17 cellular contexts compared by ENCODE assay signal in genomic region chr4:165190591-165191212, GRCh38. TPM values are rescaled to one million over a fixed set of nuclear protein-coding genes. Genes with fewer than 3 reads are reported as not detected.
DNase-seq lines count a peak whose midpoint lies in the region; ATAC-seq and TF ChIP-seq lines count a peak whose summit lies in the region.
"Had no signal": no experiment of that assay in that cellular context is flagged by ENCODE, and none has a peak within 500 bp of the region (broad histone marks: within the 10 kb centered on the region; RNA-seq: fewer than 3 reads in every experiment).

No MANE protein-coding gene starts in this region.

- no peak for DNase-seq in activated naive CD4-positive, alpha-beta T cell treated with anti-CD3 and anti-CD28 coated beads, Interleukin-2, amount 10 ng/mL, durations not matched to agents 7 days and 5 days
- DNase-seq in activated naive CD4-positive, alpha-beta T cell treated with anti-CD3 and anti-CD28 coated beads, Interleukin-2, amount 50 U/mL, for 16 hours = no peak
- no peak for DNase-seq in activated T-helper 1 cell treated with anti-CD3 and anti-CD28 coated beads, Interleukin-12 subunit alpha, Interleukin-12 subunit beta, Interleukin-2, Interleukin-4 antibody, amounts not matched to agents 30 ng/mL and 10 ng/mL and 1 ng/mL, durations not matched to agents 14 hours and 24 hours and 36 hours (ENCODE audit: low spot score)
- DNase-seq in dorsolateral prefrontal cortex (no peak), nephron progenitor cell (no peak)
- DNase-seq: CD8-positive, alpha-beta T cell; DMS79; kidney glomerular epithelial cell; MV-4-11; NCI-H187 treated with DMSO at 0.1 percent for 48 hours; tibial artery had no signal

- H3K36me3 Mint-ChIP-seq in activated naive CD4-positive, alpha-beta T cell treated with anti-CD3 and anti-CD28 coated beads, Interleukin-2, amount 10 ng/mL, durations not matched to agents 7 days and 5 days = no peaks in the 10 kb centered on the region
- H3K36me3 Mint-ChIP-seq in activated T-helper 1 cell treated with anti-CD3 and anti-CD28 coated beads, Interleukin-12 subunit alpha, Interleukin-12 subunit beta, Interleukin-2, Interleukin-4 antibody, amounts not matched to agents 30 ng/mL and 10 ng/mL and 1 ng/mL, durations not matched to agents 14 hours and 24 hours and 36 hours (ENCODE audit: low read depth) = peaks cover 3% of the 10 kb centered on the region
- no peaks in the 10 kb centered on the region for H3K36me3 Mint-ChIP-seq in stimulated activated naive CD8-positive, alpha-beta T cell treated with anti-CD3 and anti-CD28 coated beads, Interleukin-15, Interleukin-2, amounts not matched to agents 100 ng/mL and 50 ng/mL, for 24 hours (ENCODE audit: low read depth)
- no peaks in the 10 kb centered on the region for H3K36me3 Mint-ChIP-seq in nephron progenitor cell (ENCODE audit: low read depth)
- H3K36me3 Mint-ChIP-seq: brain; CD8-positive, alpha-beta T cell; memory B cell had no signal

- H3K4me1 Mint-ChIP-seq in activated naive CD4-positive, alpha-beta T cell treated with anti-CD3 and anti-CD28 coated beads, Interleukin-2, amount 10 ng/mL, durations not matched to agents 7 days and 5 days = peaks cover 29% of the 10 kb centered on the region
- peaks cover 34% of the 10 kb centered on the region for H3K4me1 Mint-ChIP-seq in activated T-helper 1 cell treated with anti-CD3 and anti-CD28 coated beads, Interleukin-12 subunit alpha, Interleukin-12 subunit beta, Interleukin-2, Interleukin-4 antibody, amounts not matched to agents 30 ng/mL and 10 ng/mL and 1 ng/mL, durations not matched to agents 14 hours and 24 hours and 36 hours (ENCODE audit: low read depth)
- H3K4me1 Mint-ChIP-seq in stimulated activated naive CD8-positive, alpha-beta T cell treated with anti-CD3 and anti-CD28 coated beads, Interleukin-15, Interleukin-2, amounts not matched to agents 100 ng/mL and 50 ng/mL, for 24 hours (ENCODE audit: low read depth) = peaks cover 36% of the 10 kb centered on the region
- H3K4me1 Mint-ChIP-seq in nephron progenitor cell = no peaks in the 10 kb centered on the region
- H3K4me1 Mint-ChIP-seq: brain, memory B cell had no signal

- intact Hi-C loops in activated T-helper 1 cell treated with anti-CD3 and anti-CD28 coated beads, Interleukin-12 subunit alpha, Interleukin-12 subunit beta, Interleukin-2, Interleukin-4 antibody, amounts not matched to agents 30 ng/mL and 10 ng/mL and 1 ng/mL, durations not matched to agents 14 hours and 24 hours and 36 hours (cut with micrococcal nuclease) = loop anchor here (2.0 kb wide), 1 partner anchor 42 kb away; no protein-coding TSS in a partner anchor
- intact Hi-C loops in dorsolateral prefrontal cortex (cut with DNase I) = no loop called here

- H3K27ac ChIP-seq in dorsolateral prefrontal cortex = peak overlapping the region in 47 of 59 donors; percentile 3 to 84 (median 53)
- H3K27ac ChIP-seq: KMS-11, right atrium auricular region, tibial artery had no signal

- CTCF ChIA-PET in activated naive CD4-positive, alpha-beta T cell treated with anti-CD3 and anti-CD28 coated beads, Interleukin-2, amount 10 ng/mL, durations not matched to agents 7 days and 5 days (lab: Charles Lee) = interaction anchor here (0.9 to 1.0 kb wide), 2 partner anchors 13 to 274 kb away, joined by 3 read pairs; no protein-coding TSS in a partner anchor

- TF ChIP-seq CTCF in dorsolateral prefrontal cortex (IDR thresholded peaks at IDR 0.05 in 54 of 56, conservative IDR thresholded peaks at IDR 0.05 in 2 of 56; ENCODE audit: low read depth in 1 of 56, partially characterized antibody in 56 of 56) = no peak
- TF ChIP-seq CTCF in nephron progenitor cell (IDR thresholded peaks at IDR 0.05) = no peak

- H3K9me3 Mint-ChIP-seq in activated naive CD4-positive, alpha-beta T cell treated with anti-CD3 and anti-CD28 coated beads, Interleukin-2, amount 10 ng/mL, durations not matched to agents 7 days and 5 days = peaks cover 8% of the 10 kb centered on the region
- peaks cover 9% of the 10 kb centered on the region for H3K9me3 Mint-ChIP-seq in activated T-helper 1 cell treated with anti-CD3 and anti-CD28 coated beads, Interleukin-12 subunit alpha, Interleukin-12 subunit beta, Interleukin-2, Interleukin-4 antibody, amounts not matched to agents 30 ng/mL and 10 ng/mL and 1 ng/mL, durations not matched to agents 14 hours and 24 hours and 36 hours
- H3K9me3 Mint-ChIP-seq in stimulated activated naive CD8-positive, alpha-beta T cell treated with anti-CD3 and anti-CD28 coated beads, Interleukin-15, Interleukin-2, amounts not matched to agents 100 ng/mL and 50 ng/mL, for 24 hours = peaks cover 4% of the 10 kb centered on the region
- peaks cover 8% of the 10 kb centered on the region for H3K9me3 Mint-ChIP-seq in nephron progenitor cell
- H3K9me3 Mint-ChIP-seq: brain; CD8-positive, alpha-beta T cell had no signal

- no peak for ATAC-seq in HG02870 (IDR thresholded peaks at IDR 0.05; ENCODE audit: unreplicated experiment)
- ATAC-seq: CD8-positive, alpha-beta T cell had no signal

- H3K27me3 ChIP-seq in dorsolateral prefrontal cortex = no peaks in the 10 kb centered on the region
- H3K27me3 ChIP-seq: right atrium auricular region, tibial artery had no signal

- no peak overlapping the region for H3K4me3 Mint-ChIP-seq in activated naive CD4-positive, alpha-beta T cell treated with anti-CD3 and anti-CD28 coated beads, Interleukin-2, amount 10 ng/mL, durations not matched to agents 7 days and 5 days
- H3K4me3 Mint-ChIP-seq in activated T-helper 1 cell treated with anti-CD3 and anti-CD28 coated beads, Interleukin-12 subunit alpha, Interleukin-12 subunit beta, Interleukin-2, Interleukin-4 antibody, amounts not matched to agents 30 ng/mL and 10 ng/mL and 1 ng/mL, durations not matched to agents 14 hours and 24 hours and 36 hours = peak overlapping the region; percentile 12
- H3K4me3 Mint-ChIP-seq in stimulated activated naive CD8-positive, alpha-beta T cell treated with anti-CD3 and anti-CD28 coated beads, Interleukin-15, Interleukin-2, amounts not matched to agents 100 ng/mL and 50 ng/mL, for 24 hours = no peak overlapping the region
- no peak overlapping the region for H3K4me3 Mint-ChIP-seq in nephron progenitor cell
- H3K4me3 Mint-ChIP-seq: brain; CD8-positive, alpha-beta T cell; memory B cell had no signal

- peak overlapping the region; percentile 42 for H3K27ac Mint-ChIP-seq in activated naive CD4-positive, alpha-beta T cell treated with anti-CD3 and anti-CD28 coated beads, Interleukin-2, amount 10 ng/mL, durations not matched to agents 7 days and 5 days
- H3K27ac Mint-ChIP-seq in activated T-helper 1 cell treated with anti-CD3 and anti-CD28 coated beads, Interleukin-12 subunit alpha, Interleukin-12 subunit beta, Interleukin-2, Interleukin-4 antibody, amounts not matched to agents 30 ng/mL and 10 ng/mL and 1 ng/mL, durations not matched to agents 14 hours and 24 hours and 36 hours = peak overlapping the region; percentile 79
- H3K27ac Mint-ChIP-seq in stimulated activated naive CD8-positive, alpha-beta T cell treated with anti-CD3 and anti-CD28 coated beads, Interleukin-15, Interleukin-2, amounts not matched to agents 100 ng/mL and 50 ng/mL, for 24 hours = peak overlapping the region; percentile 17
- H3K27ac Mint-ChIP-seq in nephron progenitor cell = no peak overlapping the region
- H3K27ac Mint-ChIP-seq: CD8-positive, alpha-beta T cell; memory B cell had no signal

- H3K4me3 ChIP-seq in dorsolateral prefrontal cortex = no peak overlapping the region
- H3K4me3 ChIP-seq: right atrium auricular region, tibial artery had no signal

- H3K27me3 Mint-ChIP-seq in activated naive CD4-positive, alpha-beta T cell treated with anti-CD3 and anti-CD28 coated beads, Interleukin-2, amount 10 ng/mL, durations not matched to agents 7 days and 5 days = peaks cover 6% of the 10 kb centered on the region
- H3K27me3 Mint-ChIP-seq in activated T-helper 1 cell treated with anti-CD3 and anti-CD28 coated beads, Interleukin-12 subunit alpha, Interleukin-12 subunit beta, Interleukin-2, Interleukin-4 antibody, amounts not matched to agents 30 ng/mL and 10 ng/mL and 1 ng/mL, durations not matched to agents 14 hours and 24 hours and 36 hours (ENCODE audit: insufficient read depth) = no peaks in the 10 kb centered on the region
- no peaks in the 10 kb centered on the region for H3K27me3 Mint-ChIP-seq in stimulated activated naive CD8-positive, alpha-beta T cell treated with anti-CD3 and anti-CD28 coated beads, Interleukin-15, Interleukin-2, amounts not matched to agents 100 ng/mL and 50 ng/mL, for 24 hours
- H3K27me3 Mint-ChIP-seq in nephron progenitor cell (ENCODE audit: low read depth, poor library complexity) = peaks cover 6% of the 10 kb centered on the region

RNA-seq across cellular contexts. Expression of gene KLHL2, which starts 16.7 kb away (rescaled TPM):
- total RNA-seq in activated T-helper 1 cell treated with anti-CD3 and anti-CD28 coated beads, Interleukin-12 subunit alpha, Interleukin-12 subunit beta, Interleukin-2, Interleukin-4 antibody, amounts not matched to agents 30 ng/mL and 10 ng/mL and 1 ng/mL, durations not matched to agents 14 hours and 24 hours and 36 hours = 38.6 and 40.6 TPM in 2 replicates
- 100 to 1,000 TPM in 26 of 120 experiments, 10 to 100 TPM in 94; 46.9 to 127 (median 90.7) TPM for total RNA-seq in dorsolateral prefrontal cortex
